ENCODE assay signal across 23 cellular contexts in the genomic region with DNA sequence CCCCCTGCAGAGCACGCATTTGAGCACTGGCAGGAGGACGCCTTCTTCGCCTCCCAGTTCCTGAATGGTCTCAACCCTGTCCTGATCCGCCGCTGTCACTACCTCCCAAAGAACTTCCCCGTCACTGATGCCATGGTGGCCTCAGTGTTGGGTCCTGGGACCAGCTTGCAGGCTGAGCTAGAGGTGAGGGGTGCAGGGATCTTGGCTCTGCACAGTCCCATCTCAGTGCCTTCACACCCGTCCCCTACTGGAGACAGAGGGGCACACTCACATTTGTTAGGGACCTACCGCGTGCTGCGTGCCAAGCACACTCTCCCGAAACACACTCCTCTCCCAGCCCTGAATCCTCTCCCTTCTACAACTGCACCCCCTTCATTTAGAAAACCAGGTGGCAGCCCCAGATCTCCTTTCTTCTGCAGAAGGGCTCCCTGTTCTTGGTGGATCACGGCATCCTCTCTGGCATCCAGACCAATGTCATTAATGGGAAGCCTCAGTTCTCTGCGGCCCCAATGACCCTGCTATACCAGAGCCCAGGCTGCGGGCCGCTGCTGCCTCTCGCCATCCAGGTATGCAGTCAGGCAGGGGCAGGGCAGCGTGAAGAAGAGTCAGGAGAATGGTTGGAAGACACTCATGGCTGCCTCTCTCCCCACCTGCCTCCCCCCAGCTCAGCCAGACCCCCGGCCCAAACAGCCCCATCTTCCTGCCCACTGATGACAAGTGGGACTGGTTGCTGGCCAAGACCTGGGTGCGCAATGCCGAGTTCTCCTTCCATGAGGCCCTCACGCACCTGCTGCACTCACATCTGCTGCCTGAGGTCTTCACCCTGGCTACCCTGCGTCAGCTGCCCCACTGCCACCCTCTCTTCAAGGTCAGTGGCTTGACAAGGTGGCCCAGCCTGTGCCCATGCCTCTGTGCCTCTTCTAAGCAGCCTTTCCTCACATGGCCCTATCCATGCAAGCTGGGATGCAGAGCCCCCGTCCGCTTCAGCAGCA. TPM values are rescaled to one million over a fixed set of nuclear protein-coding genes. Genes with fewer than 3 reads are reported as not detected.
DNase-seq lines count a peak whose midpoint lies in the region; ATAC-seq, FAIRE-seq and TF ChIP-seq lines count a peak whose summit lies in the region.
"Had no signal": no experiment of that assay in that cellular context is flagged by ENCODE, and none has a peak within 500 bp of the region (broad histone marks: within the 10 kb centered on the region; RNA-seq: fewer than 3 reads in every experiment).

No MANE protein-coding gene starts in this region.

- H2BK20ac ChIP-seq in H1 (ENCODE audit: low read length), result no peak overlapping the region

- no peak for TF ChIP-seq POLR2A in H1 (IDR thresholded peaks at IDR 0.05; ENCODE audit: control extremely low read depth in 1 of 2, low read depth in 2 of 2, low read length in 2 of 2)

- no peak overlapping the region for H3K4ac ChIP-seq in H1 (replicated peaks; ENCODE audit: insufficient read length, low read depth, low read length)

- no peak overlapping the region for H3K18ac ChIP-seq in H1 (ENCODE audit: extremely low read depth, low read length)

- H4K5ac ChIP-seq in H1 (ENCODE audit: insufficient read length, low read depth, low read length), result no peak overlapping the region

- no peak overlapping the region for H3K4me3 Mint-ChIP-seq in neural crest cell
- H3K4me3 Mint-ChIP-seq: CD4-positive, alpha-beta T cell; HFFc6 had no signal

- H2AK5ac ChIP-seq in H1 (ENCODE audit: low read depth, low read length), result no peak overlapping the region

- H2BK12ac ChIP-seq in H1 (ENCODE audit: low read depth, low read length), result no peak overlapping the region

- no peak overlapping the region for H2AFZ ChIP-seq in H1 (ENCODE audit: low read length)
- H2AFZ ChIP-seq: GM23248 had no signal

- CTCF ChIA-PET in H1 (lab: Charles Lee; ENCODE audit: partially characterized antibody), result interaction anchor here (0.5 to 4.0 kb wide), 11 partner anchors 8 to 118 kb away, joined by 3 to 19 read pairs (median 4); no protein-coding TSS in a partner anchor

- H2BK5ac ChIP-seq in H1 (ENCODE audit: low read depth, low read length), result no peak overlapping the region

- TF ChIP-seq CTCF in H1 (IDR thresholded peaks at IDR 0.05; ENCODE audit: control extremely low read depth in 1 of 3, insufficient read depth in 1 of 3, low read depth in 1 of 3, low read length in 3 of 3) (peak in 2 of 3 experiments; percentile 14 to 25; a peak in 2 of 4 replicates), neural crest cell (conservative IDR thresholded peaks at IDR 0.05) (no peak), brain microvascular endothelial cell (IDR thresholded peaks at IDR 0.05; ENCODE audit: low read depth, low read length, missing control alignments) (no peak)

- in situ Hi-C loops in brain microvascular endothelial cell (cut with HindIII; ENCODE audit: low pct_ligation_motif_present, low sequenced_read_pairs), result no loop called here

- intact Hi-C loops in posterior vena cava (cut with DNase I), result no loop called here

- H3K56ac ChIP-seq in H1 (replicated peaks; ENCODE audit: insufficient read length, low read depth, low read length), result no peak overlapping the region

- H3K27ac ChIP-seq in H1 (ENCODE audit: low read depth, low read length) (no peak overlapping the region), brain microvascular endothelial cell (no peak overlapping the region)
- H3K27ac ChIP-seq: 22Rv1, A549, C4-2B, GM23248 had no signal

- no peak for TF ChIP-seq RAD21 in H1 (IDR thresholded peaks at IDR 0.05 in 1 of 2, conservative IDR thresholded peaks at IDR 0.05 in 1 of 2; ENCODE audit: low read depth in 2 of 2, low read length in 2 of 2)

- H3K14ac ChIP-seq in H1 (ENCODE audit: insufficient read length), result no peak overlapping the region

- H3K4me1 Mint-ChIP-seq in neural crest cell, result no peaks in the 10 kb centered on the region

- H3K27me3 Mint-ChIP-seq in neural crest cell (ENCODE audit: low read depth), result peaks cover 2% of the 10 kb centered on the region

- no peak overlapping the region for H2BK15ac ChIP-seq in H1 (ENCODE audit: low read length)

- no peak overlapping the region for H4K8ac ChIP-seq in H1 (ENCODE audit: extremely low read depth, insufficient read depth, low read length)

- H2BK120ac ChIP-seq in H1 (replicated peaks; ENCODE audit: low read depth, low read length), result no peak overlapping the region

- no peak overlapping the region for H3K9ac ChIP-seq in H1 (replicated peaks in 1 of 4; ENCODE audit: extremely low read depth in 1 of 4, low read depth in 3 of 4, low read length in 3 of 4)
- H3K9ac ChIP-seq: GM23248 had no signal

- DNase-seq in activated effector memory CD4-positive, alpha-beta T cell treated with anti-CD3 and anti-CD28 coated beads, Interleukin-2, amount 50 U/mL, for 16 hours, result peak; percentile 33
- DNase-seq in activated effector memory CD4-positive, alpha-beta T cell treated with Interleukin-2 at 50 U/mL for 16 hours, result no peak
- no peak for DNase-seq in H1 (ENCODE audit: low read depth in 1 of 2, low spot score in 2 of 2)
- no peak for DNase-seq in neural crest cell (ENCODE audit: low read depth, low spot score)
- peak; percentile 71 for DNase-seq in posterior vena cava (ENCODE audit: low spot score)
- no peak for DNase-seq in glomerular visceral epithelial cell (ENCODE audit: extremely low spot score)
- DNase-seq in brain microvascular endothelial cell, result no peak
- DNase-seq: AML-193; Caco-2; CD4-positive, alpha-beta T cell; GM23248; H7; HFFc6 had no signal

- H3K36me3 ChIP-seq in H1 (ENCODE audit: control insufficient read depth in 2 of 4, insufficient read depth in 4 of 4, low read length in 3 of 4) (no peaks in the 10 kb centered on the region; a peak in 1 of 8 replicates), brain microvascular endothelial cell (replicated peaks) (no peaks in the 10 kb centered on the region)

- no peaks in the 10 kb centered on the region for H3K36me3 Mint-ChIP-seq in neural crest cell (ENCODE audit: low read depth)

- WGBS in H1 (ENCODE audit: extremely low coverage in 1 of 2, insufficient coverage in 1 of 2, insufficient read length in 1 of 2, insufficient replicate concordance in 2 of 2, low coverage in 1 of 2, low lambda C conversion rate in 2 of 2, missing lambda C conversion rate in 1 of 2), 2 experiments, result 86% methylated on average over 22 of the region's 24 CpGs; no CpG with 5 or more reads in 1 of the 2 experiments

- H3K4me3 ChIP-seq in H1 (ENCODE audit: extremely low read depth in 1 of 4, insufficient read depth in 2 of 4, low read depth in 3 of 4, low read length in 4 of 4), result no peak overlapping the region
- H3K4me3 ChIP-seq in brain microvascular endothelial cell (ENCODE audit: low read depth, low read length), result no peak overlapping the region
- H3K4me3 ChIP-seq: A549, GM23248 had no signal

- no peak for TF ChIP-seq EP300 in H1 (IDR thresholded peaks at IDR 0.05; ENCODE audit: borderline replicate concordance in 1 of 2, low read depth in 2 of 2, low read length in 2 of 2)

- POLR2A ChIA-PET in H1 (lab: Charles Lee; ENCODE audit: partially characterized antibody), result no interaction called here

- no peaks in the 10 kb centered on the region for H3K79me2 ChIP-seq in H1 (ENCODE audit: control insufficient read depth in 1 of 2, insufficient read depth in 2 of 2, low read length in 2 of 2)

- no peak for FAIRE-seq in H1 (lab: Jason Lieb, UNC)
- FAIRE-seq: A549, D721Med, G401.6, GM12891 had no signal

- H3K4me1 ChIP-seq in H1 (replicated peaks in 1 of 4; ENCODE audit: control insufficient read depth in 3 of 4, insufficient read depth in 4 of 4, low read length in 3 of 4), result no peaks in the 10 kb centered on the region; a peak in 2 of 7 replicates
- H3K4me1 ChIP-seq: A549 had no signal

- peak overlapping the region; percentile 86 for H3K27ac Mint-ChIP-seq in neural crest cell (ENCODE audit: unreplicated experiment)
- H3K27ac Mint-ChIP-seq: CD4-positive, alpha-beta T cell; HFFc6 had no signal

- H3K23me2 ChIP-seq in H1 (ENCODE audit: low read depth, low read length), result no peaks in the 10 kb centered on the region

- no peak for ATAC-seq in HG03469 (IDR thresholded peaks at IDR 0.05; ENCODE audit: unreplicated experiment)
- ATAC-seq: A549, HCT116 had no signal

- H3K23ac ChIP-seq in H1 (ENCODE audit: insufficient read length), result no peak overlapping the region

- peaks cover 0 to 3% (median 0%) of the 10 kb centered on the region in 4 experiments; a peak in 3 of 7 replicates for H3K27me3 ChIP-seq in H1 (replicated peaks in 1 of 4; ENCODE audit: control insufficient read depth in 3 of 4, extremely low read depth in 1 of 4, insufficient read depth in 3 of 4, low read length in 3 of 4)
- H3K27me3 ChIP-seq in brain microvascular endothelial cell (replicated peaks), result no peaks in the 10 kb centered on the region

- no peak overlapping the region for H4K91ac ChIP-seq in H1 (replicated peaks; ENCODE audit: insufficient read length, low read length)

- no peak overlapping the region for H3K4me2 ChIP-seq in H1 (ENCODE audit: insufficient read depth in 1 of 2, low read depth in 2 of 2, low read length in 2 of 2)
- H3K4me2 ChIP-seq: A549 had no signal

- no peaks in the 10 kb centered on the region for H3K9me3 ChIP-seq in H1 (ENCODE audit: insufficient read depth in 2 of 2, low read depth in 1 of 2, low read length in 1 of 2)
- H3K9me3 ChIP-seq: A549, Caco-2 had no signal

- H4K20me1 ChIP-seq in H1 (replicated peaks in 1 of 2; ENCODE audit: control insufficient read depth in 1 of 2, insufficient read depth in 2 of 2, low read length in 2 of 2), result no peaks in the 10 kb centered on the region

- H3K79me1 ChIP-seq in H1 (ENCODE audit: low read depth, low read length), result no peaks in the 10 kb centered on the region

- no peaks in the 10 kb centered on the region for H3K9me3 Mint-ChIP-seq in neural crest cell
- H3K9me3 Mint-ChIP-seq: CD4-positive, alpha-beta T cell; HFFc6 had no signal

RNA-seq across cellular contexts. Expression of a gene that starts 6.3 kb away (rescaled TPM):
- 0.46 and 0.63 TPM in 2 replicates for total RNA-seq in H1 (2021; fragmentation: NEBNext Ultra II Directional; extraction: Animal tissue kit (Norgen Biotek cat#: 25700))
- 0.91 and 1.4 TPM in 2 replicates for polyA plus RNA-seq in H1 (2011; rRNA removed)
- polyA plus RNA-seq in H1 (2011; cell fraction: cytosol; rRNA removed), result 0.76 TPM
- 1.3 TPM for polyA plus RNA-seq in H1 (2011; cell fraction: nucleus; rRNA removed)
- polyA plus RNA-seq in H1 (2012, experiment 1 of 2), result 0.42 to 0.79 TPM (median 0.60 TPM) in 4 replicates
- 0.26 TPM for polyA plus RNA-seq in H1 (2012, experiment 2 of 2)
- polyA plus RNA-seq in H1 (2013, experiment 1 of 2), result 0.73 TPM
- polyA plus RNA-seq in H1 (2013, experiment 2 of 2), result 0.70 TPM
- polyA minus RNA-seq in H1 (2011; rRNA and poly(A)+ RNA removed), result 0.51 and 0.63 TPM in 2 replicates
- not detected for polyA minus RNA-seq in H1 (2011; cell fraction: cytosol; rRNA and poly(A)+ RNA removed)
- 0.70 TPM for polyA minus RNA-seq in H1 (2011; cell fraction: nucleus; rRNA and poly(A)+ RNA removed)
- total RNA-seq in neural crest cell, result not detected in 2 replicates
- 1 to 10 TPM in 1 of 2 donors, under 1 TPM in 1; 0.48 to 3.3 TPM for total RNA-seq in posterior vena cava
- total RNA-seq: Caco-2; CD4-positive, alpha-beta T cell; GM23248; H7; HFFc6; HT-29 had no signal
- polyA plus RNA-seq: A549, BJ, GM23248 had no signal

RNA-seq across cellular contexts. Expression of a gene that starts 42.4 kb away (rescaled TPM):
- not detected in 2 replicates for total RNA-seq in H1 (2021; fragmentation: NEBNext Ultra II Directional; extraction: Animal tissue kit (Norgen Biotek cat#: 25700))
- polyA plus RNA-seq in H1 (2011; rRNA removed), result 0.82 and 0.86 TPM in 2 replicates
- polyA plus RNA-seq in H1 (2011; cell fraction: cytosol; rRNA removed), result 0.45 TPM
- polyA plus RNA-seq in H1 (2011; cell fraction: nucleus; rRNA removed), result 0.88 TPM
- 0.48 to 1.3 TPM (median 0.92 TPM) in 4 replicates for polyA plus RNA-seq in H1 (2012, experiment 1 of 2)
- 0.96 TPM for polyA plus RNA-seq in H1 (2012, experiment 2 of 2)
- 0.12 TPM for polyA plus RNA-seq in H1 (2013, experiment 1 of 2)
- 0.26 TPM for polyA plus RNA-seq in H1 (2013, experiment 2 of 2)
- 0.41 and 0.82 TPM in 2 replicates for polyA minus RNA-seq in H1 (2011; rRNA and poly(A)+ RNA removed)
- not detected for polyA minus RNA-seq in H1 (2011; cell fraction: cytosol; rRNA and poly(A)+ RNA removed)
- not detected for polyA minus RNA-seq in H1 (2011; cell fraction: nucleus; rRNA and poly(A)+ RNA removed)
- total RNA-seq in neural crest cell (not detected in 2 replicates), posterior vena cava (not detected)
- total RNA-seq: GM23248, H7, HFFc6, HT-29 had no signal
- polyA plus RNA-seq: BJ, GM23248 had no signal

RNA-seq across cellular contexts. Expression of a gene that starts 42.7 kb away (rescaled TPM):
- total RNA-seq in H1 (2021; fragmentation: NEBNext Ultra II Directional; extraction: Animal tissue kit (Norgen Biotek cat#: 25700)), result 0.48 and 0.59 TPM in 2 replicates
- 0.20 and 0.31 TPM in 2 replicates for polyA plus RNA-seq in H1 (2011; rRNA removed)
- polyA plus RNA-seq in H1 (2011; cell fraction: cytosol; rRNA removed), result 0.27 TPM
- 0.66 TPM for polyA plus RNA-seq in H1 (2011; cell fraction: nucleus; rRNA removed)
- polyA plus RNA-seq in H1 (2012, experiment 1 of 2), result 0.19 to 0.70 TPM (median 0.62 TPM) in 3 of 4 replicates, not detected in the other
- polyA plus RNA-seq in H1 (2012, experiment 2 of 2), result not detected
- polyA plus RNA-seq in H1 (2013, experiment 1 of 2), result 0.36 TPM
- 0.28 TPM for polyA plus RNA-seq in H1 (2013, experiment 2 of 2)
- polyA minus RNA-seq in H1 (2011; rRNA and poly(A)+ RNA removed), result 0.29 and 0.60 TPM in 2 replicates
- polyA minus RNA-seq in H1 (2011; cell fraction: cytosol; rRNA and poly(A)+ RNA removed), result 1.8 TPM
- 0.40 TPM for polyA minus RNA-seq in H1 (2011; cell fraction: nucleus; rRNA and poly(A)+ RNA removed)
- total RNA-seq in neural crest cell (not detected in 2 replicates), posterior vena cava (not detected)
- total RNA-seq: H7, HFFc6 had no signal
- polyA plus RNA-seq: GM23248 had no signal

Comparison
In these comparisons a context has a peak if more than half of its experiments do, and no peak if none do; other contexts are left out.
1. DNase-seq: peak in activated effector memory CD4-positive, alpha-beta T cell treated with anti-CD3 and anti-CD28 coated beads, Interleukin-2, amount 50 U/mL, for 16 hours (single experiment) and posterior vena cava (single experiment); none in activated effector memory CD4-positive, alpha-beta T cell treated with Interleukin-2 at 50 U/mL for 16 hours (single experiment), H1 (0 of 2), neural crest cell (single experiment), glomerular visceral epithelial cell (single experiment) and brain microvascular endothelial cell (single experiment).
2. CTCF ChIP-seq: peak in H1 (2 of 3); none in neural crest cell (single experiment) and brain microvascular endothelial cell (single experiment).